In the genomic region with DNA sequence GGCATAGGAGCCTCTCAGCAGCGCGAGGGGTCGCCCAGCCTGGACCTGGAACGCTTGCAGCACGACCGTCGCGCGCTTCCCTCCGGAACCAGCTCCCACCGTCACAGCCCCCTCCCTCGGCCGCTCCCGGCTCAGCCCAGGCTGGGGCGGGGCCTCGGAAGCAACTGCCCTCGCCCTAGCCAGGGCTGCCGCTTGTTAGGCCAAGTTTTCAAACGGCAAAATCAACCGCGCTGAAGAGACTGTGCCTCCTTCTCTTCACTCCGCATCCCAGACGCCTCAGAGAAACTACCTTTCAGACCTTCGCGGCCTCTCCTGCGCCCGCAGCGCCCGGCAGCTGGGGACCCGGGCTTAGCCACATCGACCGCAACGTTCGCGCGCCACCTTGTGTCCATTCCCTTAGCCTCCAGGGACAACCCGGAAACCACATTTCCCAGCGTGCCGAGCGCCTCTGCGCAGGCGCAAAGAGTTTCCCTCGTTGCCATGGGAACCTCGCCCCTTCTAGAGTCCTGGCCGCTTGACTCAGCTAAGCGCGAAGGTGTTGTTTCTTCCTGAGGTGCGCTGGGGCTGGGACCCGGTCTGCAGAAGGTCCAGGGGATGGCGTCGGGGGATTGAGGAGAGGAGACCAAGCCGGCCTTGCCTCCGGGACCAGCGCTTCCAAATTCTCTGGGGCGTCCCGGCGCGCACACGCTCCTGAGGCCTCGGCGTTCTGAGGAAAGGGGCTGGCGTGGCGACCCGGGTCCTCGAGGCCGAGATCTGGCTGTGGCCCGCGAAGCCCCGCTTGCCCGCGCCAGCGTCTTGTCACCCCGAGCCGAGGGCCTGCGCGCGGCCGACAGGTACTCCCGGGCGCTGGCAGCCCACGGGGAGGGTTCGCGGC, we compare ENCODE assay signal across 8 cellular contexts. TPM values are rescaled to one million over a fixed set of nuclear protein-coding genes. Genes with fewer than 3 reads are reported as not detected.
A peak's percentile ranks its signal among the peaks of the same experiment; 100 is the strongest.
DNase-seq lines count a peak whose midpoint lies in the region; ATAC-seq and TF ChIP-seq lines count a peak whose summit lies in the region.

No MANE protein-coding gene starts in this region.

- peak; percentile 67 for ATAC-seq in HG03457 (IDR thresholded peaks at IDR 0.05; ENCODE audit: unreplicated experiment)

- peak; percentile 91 to 99 (median 96) for DNase-seq in C1 segment of cervical spinal cord (lab: John Stamatoyannopoulos, UW)
- peak; percentile 99 for DNase-seq in GM19240 (ENCODE audit: insufficient read length, low spot score)
- peak; percentile 93 to 95 for DNase-seq in NCI-H524 (lab: John Stamatoyannopoulos, UW)
- DNase-seq in activated CD4-positive, alpha-beta T cell treated with anti-CD3 and anti-CD28 coated beads for 48 hours, result peak; percentile 99
- peak; percentile 99 for DNase-seq in colonic mucosa
- DNase-seq in left kidney (ENCODE audit: low read depth, low spot score), result peak; percentile 99
- peak; percentile 98 for DNase-seq in stimulated activated CD4-positive, alpha-beta T cell treated with anti-CD3 and anti-CD28 coated beads, Interleukin-1b, Interleukin-23, amount 100 ng/mL, for 48 hours

- no peaks in the 10 kb centered on the region for H3K36me3 ChIP-seq in colonic mucosa

- intact Hi-C loops in colonic mucosa (cut with DNase I), result loop anchor here (2.0 to 10.0 kb wide), 2 partner anchors 55 to 233 kb away; no protein-coding TSS in a partner anchor

- no peaks in the 10 kb centered on the region for H3K9me3 ChIP-seq in colonic mucosa

- peak overlapping the region; percentile 95 for H3K4me3 ChIP-seq in colonic mucosa

- peak; percentile 94 for TF ChIP-seq CTCF in colonic mucosa (IDR thresholded peaks at IDR 0.05)

- no peaks in the 10 kb centered on the region for H3K27me3 ChIP-seq in colonic mucosa

- H3K4me1 ChIP-seq in colonic mucosa, result no peaks in the 10 kb centered on the region

- peak overlapping the region; percentile 57 to 95 for H3K9ac ChIP-seq in colonic mucosa (ENCODE audit: low read depth in 2 of 2, low read length in 2 of 2)

- peak overlapping the region; percentile 78 for H3K27ac ChIP-seq in colonic mucosa

RNA-seq across cellular contexts. Expression of gene SSH3, which starts 14.3 kb away (rescaled TPM):
- 10 to 100 TPM; 69.7 to 81.7 TPM for total RNA-seq in colonic mucosa

RNA-seq across cellular contexts. Expression of gene ANKRD13D, which starts 28.5 kb away (rescaled TPM):
- 10 to 100 TPM; 18.8 to 39.5 TPM for total RNA-seq in colonic mucosa

RNA-seq across cellular contexts. Expression of gene POLD4, which starts 35.7 kb away (rescaled TPM):
- total RNA-seq in colonic mucosa, result 100 to 1,000 TPM; 186 to 203 TPM

RNA-seq across cellular contexts. Expression of gene GRK2, which starts 51.3 kb away (rescaled TPM):
- 100 to 1,000 TPM; 108 to 137 TPM for total RNA-seq in colonic mucosa

RNA-seq across cellular contexts. Expression of gene CLCF1, which starts 55.8 kb away (rescaled TPM):
- 1 to 10 TPM; 1.7 to 4.0 TPM for total RNA-seq in colonic mucosa

Comparison
In these comparisons a context has a peak if more than half of its experiments do, and no peak if none do; other contexts are left out.
1. Peak in every context shown above with its lines: DNase-seq, ATAC-seq, H3K4me3 ChIP-seq and H3K27ac ChIP-seq.